Comparison of ENCODE assay signal across 7 cellular contexts in the genomic region with DNA sequence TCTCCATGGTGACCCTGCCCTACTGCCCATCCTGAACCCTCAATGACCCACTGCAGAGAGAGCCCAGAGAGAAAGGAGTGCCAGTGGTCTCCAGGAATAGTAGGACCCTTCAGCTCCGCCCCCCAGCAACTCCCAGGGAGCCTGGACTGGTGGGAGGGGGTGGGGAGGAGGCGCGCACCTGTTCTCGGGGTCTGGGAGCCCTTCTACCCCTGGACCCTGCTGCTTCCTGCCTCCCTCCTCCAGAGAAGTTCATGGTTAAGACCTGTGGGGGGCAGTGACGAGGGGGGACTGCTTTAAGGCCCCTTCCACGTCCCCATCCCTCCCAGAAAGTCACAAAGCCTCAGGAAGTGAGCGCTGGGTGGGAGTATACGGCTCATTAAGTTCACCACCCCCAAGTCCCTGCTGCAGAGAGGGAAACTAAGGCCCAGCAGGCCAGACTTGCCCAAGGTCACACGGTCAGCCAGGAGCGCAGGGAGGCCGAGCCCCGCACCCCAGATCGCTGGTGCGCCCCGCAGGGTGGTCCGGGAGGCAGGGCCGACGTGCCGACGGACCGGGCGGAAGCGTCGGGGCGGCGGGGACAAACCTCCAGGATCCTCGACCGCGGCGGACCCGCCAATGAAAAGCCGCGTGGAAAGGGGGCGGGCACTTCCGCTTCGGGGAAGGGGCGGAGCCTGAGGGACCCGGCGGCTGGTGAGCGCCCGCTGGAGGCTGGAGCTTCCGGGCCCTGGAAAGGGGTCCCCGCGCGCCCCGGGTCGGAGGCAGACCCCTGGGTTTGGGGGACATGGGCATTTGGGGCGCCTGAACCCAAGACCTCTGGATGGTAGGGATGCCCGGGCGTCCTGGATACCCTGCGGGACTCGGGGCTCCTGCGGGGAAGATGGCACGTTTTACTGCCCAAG. TPM values are rescaled to one million over a fixed set of nuclear protein-coding genes. Genes with fewer than 3 reads are reported as not detected.
DNase-seq lines count a peak whose midpoint lies in the region; ATAC-seq and TF ChIP-seq lines count a peak whose summit lies in the region.

TSS of gene NUDT22 (plus strand) at position 667 of the 899 bp plus-strand sequence. CDS start 379 bp downstream, outside the sequence.
TSS of gene TRPT1 (minus strand) at position 579 of the 899 bp plus-strand sequence. CDS start at position 253, 326 bp downstream.

- peak within 1 kb of the TSS; percentile 80 to 86 for H3K27ac ChIP-seq in left lung

- H3K4me1 ChIP-seq in left lung = peaks cover 34 to 53% of the 10 kb centered on the region in 2 donors

- peak within 1 kb of the TSS; percentile 86 for H3K4me3 Mint-ChIP-seq in activated CD4-positive, alpha-beta T cell treated with anti-CD3 and anti-CD28 coated beads, Interleukin-2, amount 10 ng/mL, durations not matched to agents 7 days and 5 days

- H3K9me3 ChIP-seq in left lung = no peaks in the 10 kb centered on the region

- TF ChIP-seq CTCF in left lung (IDR thresholded peaks at IDR 0.05) = no peak

- no peaks in the 10 kb centered on the region for H3K27me3 ChIP-seq in left lung

- H3K27me3 Mint-ChIP-seq in activated CD4-positive, alpha-beta T cell treated with anti-CD3 and anti-CD28 coated beads, Interleukin-2, amount 10 ng/mL, durations not matched to agents 7 days and 5 days = no peaks in the 10 kb centered on the region

- peaks cover 0 to 38% of the 10 kb centered on the region in 2 donors for H3K36me3 ChIP-seq in left lung

- intact Hi-C loops in left lung (cut with DNase I) = no loop called here

- H3K4me3 ChIP-seq in left lung = peak within 1 kb of the TSS; percentile 72 to 75

- TF ChIP-seq POLR2A in GM18505 (IDR thresholded peaks at IDR 0.05; ENCODE audit: borderline replicate concordance, extremely low read depth, insufficient read depth, insufficient read length) = peak; percentile 85

- DNase-seq in NCI-H526 (lab: John Stamatoyannopoulos, UW) (peak; percentile 64 to 94), dedifferentiated amniotic fluid mesenchymal stem cell (ENCODE audit: extremely low spot score) (peak; percentile 69), left lung (peak; percentile 91 to 95)
- peak; percentile 94 for DNase-seq in activated CD4-positive, alpha-beta T cell treated with anti-CD3 and anti-CD28 coated beads, Interleukin-2, amount 10 ng/mL, durations not matched to agents 7 days and 5 days
- DNase-seq in stimulated activated CD4-positive, alpha-beta T cell treated with anti-CD3 and anti-CD28 coated beads, Interleukin-2, amount 100 ng/mL, for 4 hours (ENCODE audit: low read depth) = peak; percentile 85

- POLR2A ChIA-PET in activated CD4-positive, alpha-beta T cell treated with anti-CD3 and anti-CD28 coated beads, Interleukin-2, amount 10 ng/mL, durations not matched to agents 7 days and 5 days (lab: Charles Lee) = interaction anchor here (0.6 to 1.0 kb wide), 3 partner anchors 15 to 116 kb away, joined by 3 to 4 read pairs (median 3); no protein-coding TSS in a partner anchor

- ATAC-seq in GM18505 (IDR thresholded peaks at IDR 0.05; ENCODE audit: unreplicated experiment) (peak; percentile 37), HG03135 (IDR thresholded peaks at IDR 0.05; ENCODE audit: unreplicated experiment) (peak; percentile 44), left lung (peak; percentile 87)

- H3K36me3 Mint-ChIP-seq in activated CD4-positive, alpha-beta T cell treated with anti-CD3 and anti-CD28 coated beads, Interleukin-2, amount 10 ng/mL, durations not matched to agents 7 days and 5 days (ENCODE audit: low read depth) = peaks cover 5% of the 10 kb centered on the region

- peaks cover 38% of the 10 kb centered on the region for H3K4me1 Mint-ChIP-seq in activated CD4-positive, alpha-beta T cell treated with anti-CD3 and anti-CD28 coated beads, Interleukin-2, amount 10 ng/mL, durations not matched to agents 7 days and 5 days

- no peaks in the 10 kb centered on the region for H3K9me3 Mint-ChIP-seq in activated CD4-positive, alpha-beta T cell treated with anti-CD3 and anti-CD28 coated beads, Interleukin-2, amount 10 ng/mL, durations not matched to agents 7 days and 5 days

- H3K27ac Mint-ChIP-seq in activated CD4-positive, alpha-beta T cell treated with anti-CD3 and anti-CD28 coated beads, Interleukin-2, amount 10 ng/mL, durations not matched to agents 7 days and 5 days = peak within 1 kb of the TSS; percentile 90

- CTCF ChIA-PET in activated CD4-positive, alpha-beta T cell treated with anti-CD3 and anti-CD28 coated beads, Interleukin-2, amount 10 ng/mL, durations not matched to agents 7 days and 5 days (lab: Charles Lee) = interaction anchor here (0.7 to 9.2 kb wide), 7 partner anchors 10 to 78 kb away, joined by 3 to 94 read pairs (median 8); partner anchors contain the start of gene FERMT3

RNA-seq across cellular contexts. Expression of gene NUDT22, which starts in this region (rescaled TPM):
- total RNA-seq in activated CD4-positive, alpha-beta T cell treated with anti-CD3 and anti-CD28 coated beads, Interleukin-2, amount 10 ng/mL, durations not matched to agents 7 days and 5 days = 10 to 100 TPM; 70.2 to 82.1 TPM
- 10 to 100 TPM; 50.6 to 54.3 TPM for total RNA-seq in left lung

RNA-seq across cellular contexts. Expression of gene TRPT1, which starts in this region (rescaled TPM):
- total RNA-seq in activated CD4-positive, alpha-beta T cell treated with anti-CD3 and anti-CD28 coated beads, Interleukin-2, amount 10 ng/mL, durations not matched to agents 7 days and 5 days = 10 to 100 TPM; 20.0 to 26.5 TPM
- 10 to 100 TPM; 26.8 to 28.9 TPM for total RNA-seq in left lung

Comparison
In these comparisons a context has a peak if more than half of its experiments do, and no peak if none do; other contexts are left out.
1. Peak in every context shown above with its lines: DNase-seq, ATAC-seq, H3K4me3 ChIP-seq and H3K27ac ChIP-seq.
2. ATAC-seq: peak in every context shown above with its lines; median percentile 87 in left lung; 44 in HG03135; 37 in GM18505.